Comparison of ENCODE assay signal across 20 cellular contexts in genomic region chrX:135453381-135453780, GRCh38.
"Had no signal": no experiment of that assay in that cellular context is flagged by ENCODE, and none has a peak within 500 bp of the region (broad histone marks: within the 10 kb centered on the region; RNA-seq: fewer than 3 reads in every experiment).

No MANE protein-coding gene starts in this region.

- ATAC-seq: gastroesophageal sphincter; left colon; naive thymus-derived CD4-positive, alpha-beta T cell; sciatic nerve; stimulated activated memory B cell treated with anti-CD40 and anti-IgM and Interleukin-4, amounts not matched to agents 10 μg/mL and 1 μg/mL and 100 μg/mL, for 72 hours; stimulated activated naive CD8-positive, alpha-beta T cell treated with anti-CD3 and anti-CD28 coated beads, Interleukin-15, amount 100 ng/mL, for 72 hours had no signal

- H3K4me1 ChIP-seq: esophagus squamous epithelium, gastroesophageal sphincter, transverse colon had no signal

- H3K4me1 Mint-ChIP-seq: nephron progenitor cell; stimulated activated memory B cell treated with anti-CD40 and anti-IgM and Interleukin-4, amounts not matched to agents 10 μg/mL and 1 μg/mL and 100 μg/mL, for 72 hours; stimulated activated naive CD8-positive, alpha-beta T cell treated with anti-CD3 and anti-CD28 coated beads, Interleukin-15, amount 100 ng/mL, for 72 hours had no signal

- H3K27ac Mint-ChIP-seq: naive thymus-derived CD4-positive, alpha-beta T cell; nephron progenitor cell; stimulated activated memory B cell treated with anti-CD40 and anti-IgM and Interleukin-4, amounts not matched to agents 10 μg/mL and 1 μg/mL and 100 μg/mL, for 72 hours; stimulated activated naive CD8-positive, alpha-beta T cell treated with anti-CD3 and anti-CD28 coated beads, Interleukin-15, amount 100 ng/mL, for 72 hours had no signal

- H3K9me3 ChIP-seq: gastroesophageal sphincter, neutrophil, thoracic aorta, transverse colon had no signal

- H3K4me3 ChIP-seq: esophagus squamous epithelium, gastroesophageal sphincter, spleen, thoracic aorta, transverse colon had no signal

- H3K36me3 ChIP-seq: esophagus squamous epithelium, gastroesophageal sphincter, neutrophil, spleen, thoracic aorta, transverse colon had no signal

- H3K4me3 Mint-ChIP-seq: naive thymus-derived CD4-positive, alpha-beta T cell; nephron progenitor cell; stimulated activated memory B cell treated with anti-CD40 and anti-IgM and Interleukin-4, amounts not matched to agents 10 μg/mL and 1 μg/mL and 100 μg/mL, for 72 hours; stimulated activated naive CD8-positive, alpha-beta T cell treated with anti-CD3 and anti-CD28 coated beads, Interleukin-15, amount 100 ng/mL, for 72 hours had no signal

- H3K36me3 Mint-ChIP-seq: stimulated activated memory B cell treated with anti-CD40 and anti-IgM and Interleukin-4, amounts not matched to agents 10 μg/mL and 1 μg/mL and 100 μg/mL, for 72 hours had no signal

- H3K27me3 ChIP-seq: esophagus squamous epithelium, gastroesophageal sphincter, neutrophil, transverse colon had no signal

- H3K27ac ChIP-seq: epithelial cell of prostate, esophagus squamous epithelium, gastroesophageal sphincter, neutrophil, spleen, thoracic aorta, transverse colon had no signal

- DNase-seq: cortex of kidney; effector memory CD4-positive, alpha-beta T cell; esophagus squamous epithelium; foreskin fibroblast; glutamatergic neuron; left colon; naive thymus-derived CD4-positive, alpha-beta T cell; nephron progenitor cell; spleen; stimulated activated CD4-positive, alpha-beta T cell treated with anti-CD3 and anti-CD28 coated beads, Interleukin-15, amount 100 ng/mL, for 24 hours; stimulated activated CD4-positive, alpha-beta T cell treated with anti-CD3 and anti-CD28 coated beads, Interleukin-1b, Interleukin-23, amount 100 ng/mL, for 48 hours; stimulated activated CD4-positive, alpha-beta T cell treated with anti-CD3 and anti-CD28 coated beads, Interleukin-4, amount 100 ng/mL, for 24 hours; stimulated activated naive CD8-positive, alpha-beta T cell treated with anti-CD3 and anti-CD28 coated beads, Interleukin-15, amount 100 ng/mL, for 72 hours; transverse colon had no signal

- H3K27me3 Mint-ChIP-seq: stimulated activated naive CD8-positive, alpha-beta T cell treated with anti-CD3 and anti-CD28 coated beads, Interleukin-15, amount 100 ng/mL, for 72 hours had no signal
